ENCODE assay signal across 8 cellular contexts in the genomic region with DNA sequence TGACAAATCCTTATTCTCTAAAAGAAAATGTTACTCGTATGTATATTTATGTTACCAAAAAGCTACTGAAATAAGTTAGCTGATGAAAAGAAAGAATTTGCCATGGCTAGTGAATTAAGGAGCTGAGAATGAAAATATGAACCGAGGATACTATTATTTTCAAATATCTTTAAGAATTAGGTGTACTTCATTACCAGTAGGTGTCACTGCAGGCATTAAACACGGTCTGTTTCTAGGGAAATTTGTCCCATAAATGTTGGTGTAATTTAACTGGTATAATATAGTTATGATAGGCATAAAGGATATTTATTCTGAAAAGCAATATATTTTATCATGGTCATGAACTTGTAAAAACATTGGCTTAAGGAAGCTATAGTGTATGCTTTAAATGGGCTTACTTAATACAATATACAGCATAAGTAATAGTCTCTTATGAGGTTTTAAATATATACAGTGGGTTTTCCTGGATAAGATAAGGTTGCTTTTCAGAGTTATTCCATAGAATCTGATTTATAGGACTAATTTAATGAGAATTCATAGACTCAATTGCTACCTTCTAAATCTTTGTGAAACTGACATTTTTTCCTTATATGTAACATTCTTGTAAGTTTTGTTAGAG.
DNase-seq lines count a peak whose midpoint lies in the region; ATAC-seq, FAIRE-seq and TF ChIP-seq lines count a peak whose summit lies in the region.

No MANE protein-coding gene starts in this region.

- no peaks in the 10 kb centered on the region for H3K9me3 ChIP-seq in AG04450 (ENCODE audit: control insufficient read depth, insufficient read depth, low read length)
- no peaks in the 10 kb centered on the region for H3K9me3 ChIP-seq in HAP-1

- H3K4me1 ChIP-seq in HAP-1 = peaks cover 5% of the 10 kb centered on the region; the same call in 1 of the 2 replicates

- no peak for ATAC-seq in HG03439 (IDR thresholded peaks at IDR 0.05; ENCODE audit: unreplicated experiment)

- in situ Hi-C loops in HAP-1 (cut with MboI; ENCODE audit: low sequenced_read_pairs) = no loop called here

- CTCF ChIA-PET in AG04450 (lab: Charles Lee) = interaction anchor here (0.6 to 2.5 kb wide), 31 partner anchors 9 to 1082 kb away, joined by 3 to 14 read pairs (median 3); no protein-coding TSS in a partner anchor

- no peaks in the 10 kb centered on the region for H3K36me3 ChIP-seq in HAP-1 (replicated peaks)

- TF ChIP-seq CTCF in AG04450 (IDR thresholded peaks at IDR 0.05; ENCODE audit: low read depth, low read length) = peak; percentile 60

- POLR2A ChIA-PET in AG04450 (lab: Yijun Ruan, JAX) = no interaction called here

- DNase-seq in AG04450 (ENCODE audit: low read depth, low spot score) (peak; percentile 11), HAP-1 (ENCODE audit: low spot score in 2 of 2) (peak; percentile 14 to 61), NCI-H748 treated with DMSO at 0.1 percent for 48 hours (lab: John Stamatoyannopoulos, UW) (peak; percentile 73), dermis microvascular lymphatic vessel endothelial cell (ENCODE audit: low read depth in 2 of 2) (peak; percentile 81 to 86), mucosa of gallbladder (ENCODE audit: low spot score) (peak; percentile 13), urothelium cell line (ENCODE audit: low spot score) (no peak)
- no peak for DNase-seq in stimulated activated CD4-positive, alpha-beta T cell treated with anti-CD3 and anti-CD28 coated beads, Interleukin-4, amount 100 ng/mL, for 1 hour

- H3K4me3 ChIP-seq in AG04450 (ENCODE audit: low read depth, low read length) (no peak overlapping the region), HAP-1 (no peak overlapping the region)

- no peaks in the 10 kb centered on the region for H3K27me3 ChIP-seq in AG04450 (ENCODE audit: control insufficient read depth, insufficient read depth, low read length)
- no peaks in the 10 kb centered on the region for H3K27me3 ChIP-seq in HAP-1 (ENCODE audit: low read depth)

- no peak for FAIRE-seq in urothelium cell line (lab: Jason Lieb, UNC)

- no peak overlapping the region for H3K27ac ChIP-seq in AG04450 (ENCODE audit: low read depth, low read length)

Comparison
In these comparisons a context has a peak if more than half of its experiments do, and no peak if none do; other contexts are left out.
1. DNase-seq: peak in AG04450 (single experiment), HAP-1 (2 of 2), NCI-H748 treated with DMSO at 0.1 percent for 48 hours (single experiment), dermis microvascular lymphatic vessel endothelial cell (2 of 2) and mucosa of gallbladder (single experiment); none in stimulated activated CD4-positive, alpha-beta T cell treated with anti-CD3 and anti-CD28 coated beads, Interleukin-4, amount 100 ng/mL, for 1 hour (single experiment) and urothelium cell line (single experiment).